Comparison of ENCODE assay signal across 1 cellular context in the genomic region with DNA sequence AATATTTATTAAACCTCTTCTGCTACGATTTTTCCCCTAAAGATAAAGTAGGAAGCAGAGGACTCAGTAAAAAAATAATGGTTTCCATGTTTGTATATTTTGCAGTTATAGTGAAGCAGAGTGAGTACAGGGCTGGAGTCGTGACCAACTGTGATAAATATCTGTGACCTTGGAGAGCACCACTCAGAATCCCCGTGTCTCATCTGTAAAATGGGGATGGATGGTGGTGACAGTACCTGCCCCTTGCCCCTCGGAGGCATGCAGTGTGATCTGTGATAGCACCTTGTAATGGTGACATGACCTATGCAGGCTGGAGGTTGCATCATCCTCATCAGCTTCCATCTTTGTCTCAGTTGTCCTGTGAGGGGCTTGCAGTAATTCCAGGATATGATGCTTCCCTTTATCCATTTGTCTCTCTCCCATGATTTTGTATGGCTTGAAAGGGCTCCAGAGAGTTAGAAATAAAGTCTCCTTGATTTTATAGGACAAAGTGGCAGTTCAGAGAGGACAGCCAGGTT.
TF ChIP-seq lines count a peak whose summit lies in the region.

No MANE protein-coding gene starts in this region.

TF ChIP-seq in GM23338, 12 proteins besides CTCF, POLR2A, EP300 and RAD21:
- TF ChIP-seq ETS1 (IDR thresholded peaks at IDR 0.05), result no peak
- TF ChIP-seq, protein P1, sequence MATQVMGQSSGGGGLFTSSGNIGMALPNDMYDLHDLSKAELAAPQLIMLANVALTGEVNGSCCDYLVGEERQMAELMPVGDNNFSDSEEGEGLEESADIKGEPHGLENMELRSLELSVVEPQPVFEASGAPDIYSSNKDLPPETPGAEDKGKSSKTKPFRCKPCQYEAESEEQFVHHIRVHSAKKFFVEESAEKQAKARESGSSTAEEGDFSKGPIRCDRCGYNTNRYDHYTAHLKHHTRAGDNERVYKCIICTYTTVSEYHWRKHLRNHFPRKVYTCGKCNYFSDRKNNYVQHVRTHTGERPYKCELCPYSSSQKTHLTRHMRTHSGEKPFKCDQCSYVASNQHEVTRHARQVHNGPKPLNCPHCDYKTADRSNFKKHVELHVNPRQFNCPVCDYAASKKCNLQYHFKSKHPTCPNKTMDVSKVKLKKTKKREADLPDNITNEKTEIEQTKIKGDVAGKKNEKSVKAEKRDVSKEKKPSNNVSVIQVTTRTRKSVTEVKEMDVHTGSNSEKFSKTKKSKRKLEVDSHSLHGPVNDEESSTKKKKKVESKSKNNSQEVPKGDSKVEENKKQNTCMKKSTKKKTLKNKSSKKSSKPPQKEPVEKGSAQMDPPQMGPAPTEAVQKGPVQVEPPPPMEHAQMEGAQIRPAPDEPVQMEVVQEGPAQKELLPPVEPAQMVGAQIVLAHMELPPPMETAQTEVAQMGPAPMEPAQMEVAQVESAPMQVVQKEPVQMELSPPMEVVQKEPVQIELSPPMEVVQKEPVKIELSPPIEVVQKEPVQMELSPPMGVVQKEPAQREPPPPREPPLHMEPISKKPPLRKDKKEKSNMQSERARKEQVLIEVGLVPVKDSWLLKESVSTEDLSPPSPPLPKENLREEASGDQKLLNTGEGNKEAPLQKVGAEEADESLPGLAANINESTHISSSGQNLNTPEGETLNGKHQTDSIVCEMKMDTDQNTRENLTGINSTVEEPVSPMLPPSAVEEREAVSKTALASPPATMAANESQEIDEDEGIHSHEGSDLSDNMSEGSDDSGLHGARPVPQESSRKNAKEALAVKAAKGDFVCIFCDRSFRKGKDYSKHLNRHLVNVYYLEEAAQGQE (IDR thresholded peaks at IDR 0.05; ENCODE audit: unreplicated experiment), result no peak
